Comparison of ENCODE assay signal across 27 cellular contexts in genomic region chr4:159346681-159347080, GRCh38.
"Had no signal": no experiment of that assay in that cellular context is flagged by ENCODE, and none has a peak within 500 bp of the region (broad histone marks: within the 10 kb centered on the region; RNA-seq: fewer than 3 reads in every experiment).

No MANE protein-coding gene starts in this region.

- H3K9me3 ChIP-seq: lower lobe of right lung, neutrophil, psoas muscle, stomach, testis, thyroid gland, uterus had no signal

- H3K27me3 ChIP-seq: neural progenitor cell, neutrophil, stomach, testis, thyroid gland, uterus had no signal

- DNase-seq: head of caudate nucleus; hypothalamus; immature natural killer cell; kidney; lower lobe of right lung; mesendoderm; naive B cell; natural killer cell; nephron progenitor cell; occipital lobe; psoas muscle; stimulated activated CD4-positive, alpha-beta T cell treated with anti-CD3 and anti-CD28 coated beads, Interleukin-12 subunit alpha, Interleukin-12 subunit beta, amount 100 ng/mL, for 4 hours; stimulated activated CD4-positive, alpha-beta T cell treated with anti-CD3 and anti-CD28 coated beads, Interleukin-15, amount 100 ng/mL, for 24 hours; stimulated activated CD4-positive, alpha-beta T cell treated with anti-CD3 and anti-CD28 coated beads, Interleukin-2, amount 100 ng/mL, for 24 hours; stimulated activated CD4-positive, alpha-beta T cell treated with anti-CD3 and anti-CD28 coated beads, Interleukin-4, amount 100 ng/mL, for 1 hour; stimulated activated naive B cell treated with anti-CD40 and anti-IgM and Interleukin-4, amounts not matched to agents 10 μg/mL and 1 μg/mL and 100 μg/mL, for 72 hours; stimulated activated naive CD8-positive, alpha-beta T cell treated with anti-CD3 and anti-CD28 coated beads, Interleukin-15, Interleukin-2, amounts not matched to agents 100 U/mL and 50 U/mL, for 24 hours; stomach; testis; thyroid gland; uterus had no signal

- H3K4me1 ChIP-seq: lower lobe of right lung, neural progenitor cell, parathyroid adenoma, stomach, testis, thyroid gland, uterus had no signal

- H3K4me3 ChIP-seq: lower lobe of right lung, neural progenitor cell, psoas muscle, skin epidermis, stomach, testis, thyroid gland, uterus had no signal

- H3K4me2 ChIP-seq: neural progenitor cell had no signal

- ATAC-seq: lower lobe of right lung; natural killer cell; psoas muscle; sciatic nerve; stimulated activated naive B cell treated with anti-CD40 and anti-IgM and Interleukin-4, amounts not matched to agents 10 μg/mL and 1 μg/mL and 100 μg/mL, for 72 hours; stimulated activated naive CD8-positive, alpha-beta T cell treated with anti-CD3 and anti-CD28 coated beads, Interleukin-15, Interleukin-2, amounts not matched to agents 100 U/mL and 50 U/mL, for 24 hours had no signal

- H2AFZ ChIP-seq: neural progenitor cell, parathyroid adenoma had no signal

- H3K36me3 ChIP-seq: uterus had no signal

- FAIRE-seq: islet of Langerhans, kidney had no signal

- H3K9ac ChIP-seq: neural progenitor cell, parathyroid adenoma had no signal

- H3K27ac ChIP-seq: lower lobe of right lung, neural progenitor cell, neutrophil, parathyroid adenoma, psoas muscle, skin epidermis, stomach, testis, thyroid gland, uterus had no signal

- H3K79me2 ChIP-seq: parathyroid adenoma had no signal
